Comparison of ENCODE assay signal across 8 cellular contexts in genomic region chr5:57174128-57174849, GRCh38. TPM values are rescaled to one million over a fixed set of nuclear protein-coding genes. Genes with fewer than 3 reads are reported as not detected.
A peak's percentile ranks its signal among the peaks of the same experiment; 100 is the strongest.
DNase-seq lines count a peak whose midpoint lies in the region; ATAC-seq, FAIRE-seq and TF ChIP-seq lines count a peak whose summit lies in the region.

No MANE protein-coding gene starts in this region.

- no peak for TF ChIP-seq CTCF in fibroblast of pulmonary artery (IDR thresholded peaks at IDR 0.05; ENCODE audit: low read length, missing control alignments)
- no peak for TF ChIP-seq CTCF in neural cell (IDR thresholded peaks at IDR 0.05; ENCODE audit: poor library complexity, severe bottlenecking)

- peaks cover 55% of the 10 kb centered on the region for H3K79me2 ChIP-seq in Karpas-422 (ENCODE audit: low read length)
- peaks cover 50% of the 10 kb centered on the region for H3K79me2 ChIP-seq in neural cell (replicated peaks; ENCODE audit: insufficient read depth, low read length)

- peaks cover 0 to 35% (median 17%) of the 10 kb centered on the region in 11 experiments; a peak in 15 of 22 replicates for H3K36me3 ChIP-seq in BLaER1 treated with 17β-estradiol and CSF1 and Interleukin-3, amounts not matched to agents 10 nM and 100 nM
- H3K36me3 ChIP-seq in Karpas-422 (ENCODE audit: insufficient read depth, low read length) (peaks cover 31% of the 10 kb centered on the region), neural cell (ENCODE audit: insufficient read depth, low read length) (no peaks in the 10 kb centered on the region)

- H3K9me3 Mint-ChIP-seq in activated T-cell treated with anti-CD3 and anti-CD28 coated beads, Interleukin-2, amount 50 U/mL, for 4 hours = no peaks in the 10 kb centered on the region

- H3K4me1 ChIP-seq in BLaER1 treated with 17β-estradiol and CSF1 and Interleukin-3, amounts not matched to agents 10 nM and 100 nM = peaks cover 17 to 35% (median 31%) of the 10 kb centered on the region in 10 experiments
- peaks cover 48% of the 10 kb centered on the region for H3K4me1 ChIP-seq in Karpas-422 (ENCODE audit: low read length)

- H2AFZ ChIP-seq in Karpas-422 (ENCODE audit: low read length) (peak overlapping the region; percentile 86), neural cell (ENCODE audit: low read depth, low read length) (peak overlapping the region; percentile 97)

- peaks cover 35% of the 10 kb centered on the region for H3K4me1 Mint-ChIP-seq in activated T-cell treated with anti-CD3 and anti-CD28 coated beads, Interleukin-2, amount 50 U/mL, for 4 hours (ENCODE audit: low read depth)

- H3K27me3 Mint-ChIP-seq in activated T-cell treated with anti-CD3 and anti-CD28 coated beads, Interleukin-2, amount 50 U/mL, for 4 hours (ENCODE audit: low read depth) = no peaks in the 10 kb centered on the region

- H3K36me3 Mint-ChIP-seq in activated T-cell treated with anti-CD3 and anti-CD28 coated beads, Interleukin-2, amount 50 U/mL, for 4 hours (ENCODE audit: insufficient read depth) = peaks cover 33% of the 10 kb centered on the region

- H3K9me2 ChIP-seq in Karpas-422 (replicated peaks; ENCODE audit: insufficient read depth, low read length) (no peaks in the 10 kb centered on the region), neural cell (ENCODE audit: insufficient read depth, low read length) (no peaks in the 10 kb centered on the region)

- H3K4me3 ChIP-seq in BLaER1 treated with 17β-estradiol and CSF1 and Interleukin-3, amounts not matched to agents 10 nM and 100 nM = peak overlapping the region; percentile 80 to 100 (median 92)
- peak overlapping the region; percentile 98 for H3K4me3 ChIP-seq in Karpas-422 (ENCODE audit: low read length)
- H3K4me3 ChIP-seq in fibroblast of pulmonary artery (replicated peaks; ENCODE audit: low read depth, low read length) = peak overlapping the region; percentile 98
- peak overlapping the region; percentile 87 for H3K4me3 ChIP-seq in neural cell (ENCODE audit: low read length)

- H3K9ac ChIP-seq in BLaER1 treated with 17β-estradiol and CSF1 and Interleukin-3, amounts not matched to agents 10 nM and 100 nM = peak overlapping the region; percentile 98 to 100 (median 100)
- peak overlapping the region; percentile 99 for H3K9ac ChIP-seq in Karpas-422 (ENCODE audit: low read length)
- peak overlapping the region; percentile 99 for H3K9ac ChIP-seq in neural cell (ENCODE audit: low read length)

- ATAC-seq in activated T-cell treated with anti-CD3 and anti-CD28 coated beads, Interleukin-2, amount 50 U/mL, for 4 hours = peak; percentile 1
- no peak for ATAC-seq in GM21390 (IDR thresholded peaks at IDR 0.05; ENCODE audit: unreplicated experiment)

- peak overlapping the region; percentile 90 for H3K4me3 Mint-ChIP-seq in activated T-cell treated with anti-CD3 and anti-CD28 coated beads, Interleukin-2, amount 50 U/mL, for 4 hours

- TF ChIP-seq RAD21 in neural cell (conservative IDR thresholded peaks at IDR 0.05) = no peak

- no peaks in the 10 kb centered on the region for H3K9me3 ChIP-seq in BLaER1 treated with 17β-estradiol and CSF1 and Interleukin-3, amounts not matched to agents 10 nM and 100 nM (replicated peaks in 1 of 11)
- H3K9me3 ChIP-seq in Karpas-422 (ENCODE audit: low read length) (no peaks in the 10 kb centered on the region), neural cell (ENCODE audit: low read length) (no peaks in the 10 kb centered on the region)

- H3K27ac ChIP-seq in BLaER1 treated with 17β-estradiol and CSF1 and Interleukin-3, amounts not matched to agents 10 nM and 100 nM = peak overlapping the region; percentile 98 to 100 (median 99)
- H3K27ac ChIP-seq in Karpas-422 (ENCODE audit: low read length) = peak overlapping the region; percentile 90
- peak overlapping the region; percentile 99 for H3K27ac ChIP-seq in neural cell (ENCODE audit: low read length)

- peak; percentile 18 for TF ChIP-seq EP300 in neural cell (conservative IDR thresholded peaks at IDR 0.05; ENCODE audit: poor library complexity, severe bottlenecking)

- no peak for DNase-seq in GM19239 (ENCODE audit: insufficient read length, low spot score)
- peak; percentile 79 for DNase-seq in Karpas-422
- DNase-seq in activated T-cell treated with anti-CD3 and anti-CD28 coated beads, Interleukin-2, amount 50 U/mL, for 4 hours = no peak
- DNase-seq in fibroblast of pulmonary artery (ENCODE audit: low read depth) = peak; percentile 22
- DNase-seq in NCI-H2196 treated with DMSO at 0.1 percent for 48 hours (lab: John Stamatoyannopoulos, UW; ENCODE audit: unreplicated experiment) = no peak

- peak overlapping the region; percentile 87 to 98 (median 95) for H3K4me2 ChIP-seq in BLaER1 treated with 17β-estradiol and CSF1 and Interleukin-3, amounts not matched to agents 10 nM and 100 nM
- H3K4me2 ChIP-seq in Karpas-422 (ENCODE audit: low read depth, low read length, poor library complexity, severe bottlenecking) (peak overlapping the region; percentile 75), neural cell (ENCODE audit: low read length) (peak overlapping the region; percentile 71)

- peak; percentile 71 for FAIRE-seq in GM19239 (lab: Jason Lieb, UNC)

- no peaks in the 10 kb centered on the region for H3K27me3 ChIP-seq in BLaER1 treated with 17β-estradiol and CSF1 and Interleukin-3, amounts not matched to agents 10 nM and 100 nM
- H3K27me3 ChIP-seq in Karpas-422 (ENCODE audit: low read length) (no peaks in the 10 kb centered on the region), neural cell (ENCODE audit: insufficient read depth, low read depth, low read length) (no peaks in the 10 kb centered on the region)

- peaks cover 6% of the 10 kb centered on the region for H3F3A ChIP-seq in neural cell (ENCODE audit: insufficient read depth, low read length, poor library complexity, severe bottlenecking)

- peaks cover 46 to 52% (median 49%) of the 10 kb centered on the region in 11 experiments for H4K20me1 ChIP-seq in BLaER1 treated with 17β-estradiol and CSF1 and Interleukin-3, amounts not matched to agents 10 nM and 100 nM
- peaks cover 41% of the 10 kb centered on the region for H4K20me1 ChIP-seq in Karpas-422 (ENCODE audit: insufficient read depth, low read depth, low read length)
- H4K20me1 ChIP-seq in neural cell (ENCODE audit: insufficient read depth) = peaks cover 19% of the 10 kb centered on the region

TF ChIP-seq in neural cell, 6 proteins besides CTCF, POLR2A, EP300 and RAD21:
- TF ChIP-seq REST (IDR thresholded peaks at IDR 0.05; ENCODE audit: borderline replicate concordance) = no peak
- no peak for TF ChIP-seq TAF1 (IDR thresholded peaks at IDR 0.05; ENCODE audit: low read depth)
- peak; percentile 39 for TF ChIP-seq SMC3 (conservative IDR thresholded peaks at IDR 0.05; ENCODE audit: poor library complexity)
- TF ChIP-seq EZH2 (IDR thresholded peaks at IDR 0.05; ENCODE audit: borderline replicate concordance, insufficient read depth, low read length, poor library complexity, severe bottlenecking) = no peak
- TF ChIP-seq MXI1 (conservative IDR thresholded peaks at IDR 0.05; ENCODE audit: poor library complexity, severe bottlenecking) = peak; percentile 77
- no peak for TF ChIP-seq POLR2AphosphoS5 (IDR thresholded peaks at IDR 0.05)

RNA-seq across cellular contexts. Expression of gene GPBP1, which starts 0.4 kb away (rescaled TPM):
- total RNA-seq in Karpas-422 (2014; rRNA removed; shearing (Covaris generic); ENCODE audit: low replicate concordance) = 67.3 and 69.0 TPM in 2 replicates
- total RNA-seq in activated T-cell treated with anti-CD3 and anti-CD28 coated beads, Interleukin-2, amount 50 U/mL, for 4 hours = 10 to 100 TPM; 51.4 to 62.0 (median 58.7) TPM
- polyA plus RNA-seq in neural cell = 122 and 149 TPM in 2 replicates
- 188 and 209 TPM in 2 replicates for polyA minus RNA-seq in neural cell

Comparison
In these comparisons a context has a peak if more than half of its experiments do, and no peak if none do; other contexts are left out.
1. DNase-seq: peak in Karpas-422 (single experiment) and fibroblast of pulmonary artery (single experiment); none in GM19239 (single experiment), activated T-cell treated with anti-CD3 and anti-CD28 coated beads, Interleukin-2, amount 50 U/mL, for 4 hours (single experiment) and NCI-H2196 treated with DMSO at 0.1 percent for 48 hours (single experiment).
2. Peak in every context shown above with its lines, with median percentiles within 50 percentile points of each other: H3K27ac ChIP-seq, H3K4me2 ChIP-seq, H3K4me3 ChIP-seq and H3K9ac ChIP-seq.